10 cellular contexts compared by ENCODE assay signal in the genomic region with DNA sequence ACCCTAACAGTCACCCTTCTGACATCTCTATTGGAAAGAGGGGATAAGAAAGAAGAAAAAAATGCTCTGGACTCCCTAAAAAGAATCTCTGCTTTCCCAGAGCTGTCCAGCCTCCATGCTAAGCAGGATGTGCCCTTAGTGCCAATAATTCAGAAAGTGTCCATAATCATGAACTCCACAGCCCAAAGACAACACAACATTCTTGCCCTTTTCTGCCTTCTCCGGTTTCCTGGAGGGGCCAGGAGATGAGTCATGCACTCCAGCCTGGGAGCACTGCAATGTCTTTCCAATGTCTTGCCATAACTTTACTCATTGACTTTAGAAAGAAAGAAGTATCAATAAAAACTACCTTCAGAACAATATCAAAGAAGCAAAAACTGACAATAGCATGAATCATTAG.
DNase-seq lines count a peak whose midpoint lies in the region; ATAC-seq and TF ChIP-seq lines count a peak whose summit lies in the region.
"Had no signal": no experiment of that assay in that cellular context is flagged by ENCODE, and none has a peak within 500 bp of the region (broad histone marks: within the 10 kb centered on the region; RNA-seq: fewer than 3 reads in every experiment).

No MANE protein-coding gene starts in this region.

- CTCF ChIA-PET in HEK293 (lab: Yijun Ruan, JAX): interaction anchor here (0.6 kb wide), 2 partner anchors 93 to 496 kb away, joined by 3 to 4 read pairs; no protein-coding TSS in a partner anchor

- no peak for TF ChIP-seq CTCF in HEK293 (tag by site-specific recombination; IDR thresholded peaks at IDR 0.05)
- no peak for TF ChIP-seq CTCF in brain microvascular endothelial cell (IDR thresholded peaks at IDR 0.05; ENCODE audit: low read depth, low read length, missing control alignments)

- H3K27me3 ChIP-seq in brain microvascular endothelial cell (replicated peaks): no peaks in the 10 kb centered on the region
- H3K27me3 ChIP-seq: sigmoid colon had no signal

- H3K4me3 ChIP-seq in HEK293 (ENCODE audit: low read depth, low read length): no peak overlapping the region
- H3K4me3 ChIP-seq in brain microvascular endothelial cell (ENCODE audit: low read depth, low read length): no peak overlapping the region
- H3K4me3 ChIP-seq: sigmoid colon had no signal

- H3K9me3 ChIP-seq in HEK293 (ENCODE audit: control insufficient read depth, insufficient read depth, low read depth, low read length): no peaks in the 10 kb centered on the region
- H3K9me3 ChIP-seq: sigmoid colon had no signal

- H3K4me1 ChIP-seq in HEK293 (ENCODE audit: control insufficient read depth, insufficient read depth, low read length): peaks cover 14% of the 10 kb centered on the region

- H3K27ac ChIP-seq in HEK293 (ENCODE audit: extremely low read depth, low read depth, low read length) (no peak overlapping the region), brain microvascular endothelial cell (peak overlapping the region; percentile 33)

- POLR2A ChIA-PET in HEK293 (lab: Yijun Ruan, JAX): interaction anchor here (0.9 kb wide), 1 partner anchor 44 kb away, joined by 5 read pairs; the partner anchor contains the start of gene KLF7

- DNase-seq in 8988T (peak; percentile 21), brain microvascular endothelial cell (peak; percentile 79), kidney glomerular epithelial cell (lab: John Stamatoyannopoulos, UW) (peak; percentile 34), NCI-H1105 treated with DMSO at 0.1 percent for 48 hours (lab: John Stamatoyannopoulos, UW) (no peak)
- no peak for DNase-seq in stimulated activated CD8-positive, alpha-beta memory T cell treated with anti-CD3 and anti-CD28 coated beads, Interleukin-4, amount 100 ng/mL, for 48 hours
- DNase-seq: CD8-positive, alpha-beta T cell; sigmoid colon had no signal

- ATAC-seq in HG02970 (IDR thresholded peaks at IDR 0.05; ENCODE audit: low FRiP score, unreplicated experiment): no peak
- ATAC-seq in HG03520 (IDR thresholded peaks at IDR 0.05; ENCODE audit: unreplicated experiment): no peak
- ATAC-seq: CD8-positive, alpha-beta T cell had no signal

- H3K36me3 ChIP-seq in HEK293 (ENCODE audit: control insufficient read depth in 2 of 2, insufficient read depth in 1 of 2, low read length in 2 of 2) (peaks cover 0 to 3% of the 10 kb centered on the region in 2 experiments; a peak in 1 of 3 replicates), brain microvascular endothelial cell (replicated peaks) (peaks cover 32% of the 10 kb centered on the region)

- in situ Hi-C loops in brain microvascular endothelial cell (cut with HindIII; ENCODE audit: low pct_ligation_motif_present, low sequenced_read_pairs): no loop called here

TF ChIP-seq in HEK293, 187 proteins besides CTCF, POLR2A, EP300 and RAD21:
- TF ChIP-seq, protein P1, sequence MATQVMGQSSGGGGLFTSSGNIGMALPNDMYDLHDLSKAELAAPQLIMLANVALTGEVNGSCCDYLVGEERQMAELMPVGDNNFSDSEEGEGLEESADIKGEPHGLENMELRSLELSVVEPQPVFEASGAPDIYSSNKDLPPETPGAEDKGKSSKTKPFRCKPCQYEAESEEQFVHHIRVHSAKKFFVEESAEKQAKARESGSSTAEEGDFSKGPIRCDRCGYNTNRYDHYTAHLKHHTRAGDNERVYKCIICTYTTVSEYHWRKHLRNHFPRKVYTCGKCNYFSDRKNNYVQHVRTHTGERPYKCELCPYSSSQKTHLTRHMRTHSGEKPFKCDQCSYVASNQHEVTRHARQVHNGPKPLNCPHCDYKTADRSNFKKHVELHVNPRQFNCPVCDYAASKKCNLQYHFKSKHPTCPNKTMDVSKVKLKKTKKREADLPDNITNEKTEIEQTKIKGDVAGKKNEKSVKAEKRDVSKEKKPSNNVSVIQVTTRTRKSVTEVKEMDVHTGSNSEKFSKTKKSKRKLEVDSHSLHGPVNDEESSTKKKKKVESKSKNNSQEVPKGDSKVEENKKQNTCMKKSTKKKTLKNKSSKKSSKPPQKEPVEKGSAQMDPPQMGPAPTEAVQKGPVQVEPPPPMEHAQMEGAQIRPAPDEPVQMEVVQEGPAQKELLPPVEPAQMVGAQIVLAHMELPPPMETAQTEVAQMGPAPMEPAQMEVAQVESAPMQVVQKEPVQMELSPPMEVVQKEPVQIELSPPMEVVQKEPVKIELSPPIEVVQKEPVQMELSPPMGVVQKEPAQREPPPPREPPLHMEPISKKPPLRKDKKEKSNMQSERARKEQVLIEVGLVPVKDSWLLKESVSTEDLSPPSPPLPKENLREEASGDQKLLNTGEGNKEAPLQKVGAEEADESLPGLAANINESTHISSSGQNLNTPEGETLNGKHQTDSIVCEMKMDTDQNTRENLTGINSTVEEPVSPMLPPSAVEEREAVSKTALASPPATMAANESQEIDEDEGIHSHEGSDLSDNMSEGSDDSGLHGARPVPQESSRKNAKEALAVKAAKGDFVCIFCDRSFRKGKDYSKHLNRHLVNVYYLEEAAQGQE (tag by site-specific recombination; IDR thresholded peaks at IDR 0.05): 0 out of 2 replicates have a peak, but pooled peaks have one; percentile 32
- TF ChIP-seq ZNF830 (tag by site-specific recombination; IDR thresholded peaks at IDR 0.05; ENCODE audit: low read depth) (no peak), ZNF16 (tag by site-specific recombination; IDR thresholded peaks at IDR 0.05; ENCODE audit: low read depth) (no peak), ZNF221 (tag by site-specific recombination; IDR thresholded peaks at IDR 0.05; ENCODE audit: borderline replicate concordance) (no peak), MYNN (tag by site-specific recombination; IDR thresholded peaks at IDR 0.05; ENCODE audit: borderline replicate concordance) (no peak), ZNF366 (tag by site-specific recombination; conservative IDR thresholded peaks at IDR 0.05) (peak; percentile 62), ZBTB17 (tag by site-specific recombination; IDR thresholded peaks at IDR 0.05) (no peak), RBAK (tag by site-specific recombination; IDR thresholded peaks at IDR 0.05) (no peak), ZEB2 (tag by site-specific recombination; IDR thresholded peaks at IDR 0.05) (peak; percentile 50; the same call in 1 of the 2 replicates), HOXC10 (CRISPR knock-in tag; IDR thresholded peaks at IDR 0.05) (no peak), ZNF600 (tag by site-specific recombination; IDR thresholded peaks at IDR 0.05) (peak; percentile 28; the same call in 1 of the 2 replicates), ZNF394 (tag by site-specific recombination; IDR thresholded peaks at IDR 0.05; ENCODE audit: borderline replicate concordance) (no peak)
- TF ChIP-seq, protein P2, sequence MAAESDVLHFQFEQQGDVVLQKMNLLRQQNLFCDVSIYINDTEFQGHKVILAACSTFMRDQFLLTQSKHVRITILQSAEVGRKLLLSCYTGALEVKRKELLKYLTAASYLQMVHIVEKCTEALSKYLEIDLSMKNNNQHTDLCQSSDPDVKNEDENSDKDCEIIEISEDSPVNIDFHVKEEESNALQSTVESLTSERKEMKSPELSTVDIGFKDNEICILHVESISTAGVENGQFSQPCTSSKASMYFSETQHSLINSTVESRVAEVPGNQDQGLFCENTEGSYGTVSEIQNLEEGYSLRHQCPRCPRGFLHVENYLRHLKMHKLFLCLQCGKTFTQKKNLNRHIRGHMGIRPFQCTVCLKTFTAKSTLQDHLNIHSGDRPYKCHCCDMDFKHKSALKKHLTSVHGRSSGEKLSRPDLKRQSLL (tag by site-specific recombination; IDR thresholded peaks at IDR 0.05): no peak
- TF ChIP-seq, protein P3, sequence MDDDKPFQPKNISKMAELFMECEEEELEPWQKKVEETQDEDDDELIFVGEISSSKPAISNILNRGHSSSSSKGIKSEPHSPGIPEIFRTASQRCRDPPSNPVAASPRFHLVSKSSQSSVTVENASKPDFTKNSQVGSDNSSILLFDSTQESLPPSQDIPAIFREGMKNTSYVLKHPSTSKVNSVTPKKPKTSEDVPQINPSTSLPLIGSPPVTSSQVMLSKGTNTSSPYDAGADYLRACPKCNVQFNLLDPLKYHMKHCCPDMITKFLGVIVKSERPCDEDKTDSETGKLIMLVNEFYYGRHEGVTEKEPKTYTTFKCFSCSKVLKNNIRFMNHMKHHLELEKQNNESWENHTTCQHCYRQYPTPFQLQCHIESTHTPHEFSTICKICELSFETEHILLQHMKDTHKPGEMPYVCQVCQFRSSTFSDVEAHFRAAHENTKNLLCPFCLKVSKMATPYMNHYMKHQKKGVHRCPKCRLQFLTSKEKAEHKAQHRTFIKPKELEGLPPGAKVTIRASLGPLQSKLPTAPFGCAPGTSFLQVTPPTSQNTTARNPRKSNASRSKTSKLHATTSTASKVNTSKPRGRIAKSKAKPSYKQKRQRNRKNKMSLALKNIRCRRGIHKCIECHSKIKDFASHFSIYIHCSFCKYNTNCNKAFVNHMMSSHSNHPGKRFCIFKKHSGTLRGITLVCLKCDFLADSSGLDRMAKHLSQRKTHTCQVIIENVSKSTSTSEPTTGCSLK (tag by site-specific recombination; IDR thresholded peaks at IDR 0.05): no peak
- TF ChIP-seq, protein P4, sequence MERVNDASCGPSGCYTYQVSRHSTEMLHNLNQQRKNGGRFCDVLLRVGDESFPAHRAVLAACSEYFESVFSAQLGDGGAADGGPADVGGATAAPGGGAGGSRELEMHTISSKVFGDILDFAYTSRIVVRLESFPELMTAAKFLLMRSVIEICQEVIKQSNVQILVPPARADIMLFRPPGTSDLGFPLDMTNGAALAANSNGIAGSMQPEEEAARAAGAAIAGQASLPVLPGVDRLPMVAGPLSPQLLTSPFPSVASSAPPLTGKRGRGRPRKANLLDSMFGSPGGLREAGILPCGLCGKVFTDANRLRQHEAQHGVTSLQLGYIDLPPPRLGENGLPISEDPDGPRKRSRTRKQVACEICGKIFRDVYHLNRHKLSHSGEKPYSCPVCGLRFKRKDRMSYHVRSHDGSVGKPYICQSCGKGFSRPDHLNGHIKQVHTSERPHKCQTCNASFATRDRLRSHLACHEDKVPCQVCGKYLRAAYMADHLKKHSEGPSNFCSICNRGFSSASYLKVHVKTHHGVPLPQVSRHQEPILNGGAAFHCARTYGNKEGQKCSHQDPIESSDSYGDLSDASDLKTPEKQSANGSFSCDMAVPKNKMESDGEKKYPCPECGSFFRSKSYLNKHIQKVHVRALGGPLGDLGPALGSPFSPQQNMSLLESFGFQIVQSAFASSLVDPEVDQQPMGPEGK (tag by site-specific recombination; IDR thresholded peaks at IDR 0.05): 0 out of 2 replicates have a peak, but pooled peaks have one; percentile 20

Comparison
In these comparisons a context has a peak if more than half of its experiments do, and no peak if none do; other contexts are left out.
1. DNase-seq: peak in 8988T (single experiment), brain microvascular endothelial cell (single experiment) and kidney glomerular epithelial cell (single experiment); none in NCI-H1105 treated with DMSO at 0.1 percent for 48 hours (single experiment) and stimulated activated CD8-positive, alpha-beta memory T cell treated with anti-CD3 and anti-CD28 coated beads, Interleukin-4, amount 100 ng/mL, for 48 hours (single experiment).